18 cellular contexts compared by ENCODE assay signal in genomic region chr15:99668533-99669182, GRCh38.
DNase-seq lines count a peak whose midpoint lies in the region; ATAC-seq and TF ChIP-seq lines count a peak whose summit lies in the region.
"Had no signal": no experiment of that assay in that cellular context is flagged by ENCODE, and none has a peak within 500 bp of the region (broad histone marks: within the 10 kb centered on the region; RNA-seq: fewer than 3 reads in every experiment).

No MANE protein-coding gene starts in this region.

- no peak for TF ChIP-seq POLR2A in body of pancreas (IDR thresholded peaks at IDR 0.05)
- no peak for TF ChIP-seq POLR2A in tibial nerve (IDR thresholded peaks at IDR 0.05)

- H3K4me1 ChIP-seq in body of pancreas (peaks cover 17% of the 10 kb centered on the region), right cardiac atrium (ENCODE audit: control insufficient read depth, insufficient read depth, low read length) (peaks cover 4% of the 10 kb centered on the region), tibial nerve (peaks cover 0 to 3% (median 0%) of the 10 kb centered on the region in 4 donors)
- no peaks in the 10 kb centered on the region for H3K4me1 ChIP-seq in naive thymus-derived CD4-positive, alpha-beta T cell (ENCODE audit: control insufficient read depth in 2 of 2, insufficient read depth in 2 of 2, low read length in 2 of 2)
- H3K4me1 ChIP-seq: Caco-2, HAP-1 had no signal

- POLR2A ChIA-PET in naive thymus-derived CD4-positive, alpha-beta T cell (lab: Charles Lee) = interaction anchor here (0.6 to 1.0 kb wide), 2 partner anchors 21 to 23 kb away, joined by 3 read pairs; no protein-coding TSS in a partner anchor
- POLR2A ChIA-PET in activated CD4-positive, alpha-beta T cell treated with anti-CD3 and anti-CD28 coated beads for 36 hours (lab: Charles Lee) = no interaction called here
- POLR2A ChIA-PET in activated CD4-positive, alpha-beta T cell treated with anti-CD3 and anti-CD28 coated beads, Interleukin-2, amount 10 ng/mL, durations not matched to agents 7 days and 5 days (lab: Charles Lee) = no interaction called here

- ATAC-seq in body of pancreas (peak; percentile 47), right cardiac atrium (peak in 1 of 2 donors; percentile 60)
- ATAC-seq in naive thymus-derived CD4-positive, alpha-beta T cell = no peak
- no peak for ATAC-seq in activated CD4-positive, alpha-beta T cell treated with anti-CD3 and anti-CD28 coated beads for 36 hours
- ATAC-seq: GM12878 had no signal

- H3K27ac ChIP-seq in 22Rv1 (peak overlapping the region; percentile 0; the same call in 1 of the 2 replicates), body of pancreas (no peak overlapping the region), right cardiac atrium (ENCODE audit: low read length) (peak overlapping the region; percentile 64), tibial nerve (no peak overlapping the region)
- no peak overlapping the region for H3K27ac ChIP-seq in naive thymus-derived CD4-positive, alpha-beta T cell (ENCODE audit: low read depth, low read length)
- H3K27ac ChIP-seq: HL-60, KMS-11 had no signal

- H3K9me3 Mint-ChIP-seq in naive thymus-derived CD4-positive, alpha-beta T cell = peaks cover 0 to 11% (median 0%) of the 10 kb centered on the region in 11 donors
- H3K9me3 Mint-ChIP-seq in activated CD4-positive, alpha-beta T cell treated with anti-CD3 and anti-CD28 coated beads for 36 hours (ENCODE audit: low read depth) = no peaks in the 10 kb centered on the region
- peaks cover 3% of the 10 kb centered on the region for H3K9me3 Mint-ChIP-seq in activated CD4-positive, alpha-beta T cell treated with anti-CD3 and anti-CD28 coated beads, Interleukin-2, amount 10 ng/mL, durations not matched to agents 7 days and 5 days

- peak overlapping the region in 6 of 9 donors; percentile 14 to 86 (median 56) for H3K27ac Mint-ChIP-seq in naive thymus-derived CD4-positive, alpha-beta T cell
- H3K27ac Mint-ChIP-seq in activated CD4-positive, alpha-beta T cell treated with anti-CD3 and anti-CD28 coated beads for 36 hours = no peak overlapping the region
- H3K27ac Mint-ChIP-seq in activated CD4-positive, alpha-beta T cell treated with anti-CD3 and anti-CD28 coated beads, Interleukin-2, amount 10 ng/mL, durations not matched to agents 7 days and 5 days = no peak overlapping the region

- H3K4me3 Mint-ChIP-seq in naive thymus-derived CD4-positive, alpha-beta T cell = no peak overlapping the region
- no peak overlapping the region for H3K4me3 Mint-ChIP-seq in activated CD4-positive, alpha-beta T cell treated with anti-CD3 and anti-CD28 coated beads for 36 hours
- no peak overlapping the region for H3K4me3 Mint-ChIP-seq in activated CD4-positive, alpha-beta T cell treated with anti-CD3 and anti-CD28 coated beads, Interleukin-2, amount 10 ng/mL, durations not matched to agents 7 days and 5 days

- H3K36me3 ChIP-seq in body of pancreas (replicated peaks in 1 of 2; ENCODE audit: insufficient read depth in 1 of 2, low read depth in 2 of 2) (peaks cover 0 to 2% of the 10 kb centered on the region in 2 donors), tibial nerve (peaks cover 0 to 9% (median 0%) of the 10 kb centered on the region in 3 donors)
- no peaks in the 10 kb centered on the region for H3K36me3 ChIP-seq in naive thymus-derived CD4-positive, alpha-beta T cell (ENCODE audit: control insufficient read depth in 2 of 3, insufficient read depth in 3 of 3, low read length in 3 of 3)
- H3K36me3 ChIP-seq: HAP-1 had no signal

- H3K9me3 ChIP-seq in body of pancreas = no peaks in the 10 kb centered on the region
- no peaks in the 10 kb centered on the region for H3K9me3 ChIP-seq in right cardiac atrium (ENCODE audit: control insufficient read depth, low read length)
- H3K9me3 ChIP-seq in naive thymus-derived CD4-positive, alpha-beta T cell (ENCODE audit: control insufficient read depth in 2 of 3, low read length in 3 of 3) = no peaks in the 10 kb centered on the region
- no peaks in the 10 kb centered on the region for H3K9me3 ChIP-seq in tibial nerve
- H3K9me3 ChIP-seq: Caco-2, HAP-1, MG63 had no signal

- H3K27me3 ChIP-seq in body of pancreas = no peaks in the 10 kb centered on the region
- no peaks in the 10 kb centered on the region for H3K27me3 ChIP-seq in right cardiac atrium (ENCODE audit: control insufficient read depth, insufficient read depth)
- H3K27me3 ChIP-seq in naive thymus-derived CD4-positive, alpha-beta T cell (ENCODE audit: control insufficient read depth in 2 of 2, insufficient read depth in 2 of 2, low read length in 2 of 2) = no peaks in the 10 kb centered on the region
- H3K27me3 ChIP-seq in tibial nerve = no peaks in the 10 kb centered on the region
- H3K27me3 ChIP-seq: MG63 had no signal

- H3K4me3 ChIP-seq in body of pancreas = no peak overlapping the region
- no peak overlapping the region for H3K4me3 ChIP-seq in right cardiac atrium (ENCODE audit: low read length)
- no peak overlapping the region for H3K4me3 ChIP-seq in naive thymus-derived CD4-positive, alpha-beta T cell (ENCODE audit: low read length)
- no peak overlapping the region for H3K4me3 ChIP-seq in tibial nerve
- H3K4me3 ChIP-seq: GM12878, HAP-1, MG63 had no signal

- peak in 1 of 4 donors; percentile 37 for DNase-seq in body of pancreas
- no peak for DNase-seq in right cardiac atrium
- no peak for DNase-seq in naive thymus-derived CD4-positive, alpha-beta T cell
- no peak for DNase-seq in activated CD4-positive, alpha-beta T cell treated with anti-CD3 and anti-CD28 coated beads, Interleukin-2, amount 50 U/mL, for 4 hours
- DNase-seq in activated CD4-positive, alpha-beta T cell treated with anti-CD3 and anti-CD28 coated beads for 36 hours = no peak
- DNase-seq in tibial nerve (ENCODE audit: low spot score in 2 of 2) = no peak
- no peak for DNase-seq in activated CD4-positive, alpha-beta T cell treated with anti-CD3 and anti-CD28 coated beads, Interleukin-2, amount 10 ng/mL, durations not matched to agents 7 days and 5 days
- DNase-seq: Caco-2, MG63, NCI-H1092 treated with DMSO at 0.1 percent for 48 hours, NCI-H1694, NCI-H345, NCI-H526 treated with DMSO at 0.1 percent for 48 hours had no signal

- CTCF ChIA-PET in naive thymus-derived CD4-positive, alpha-beta T cell (lab: Charles Lee) = no interaction called here
- CTCF ChIA-PET in activated CD4-positive, alpha-beta T cell treated with anti-CD3 and anti-CD28 coated beads for 36 hours (lab: Charles Lee) = interaction anchor here (1.0 to 1.4 kb wide), 3 partner anchors 9 to 35 kb away, joined by 3 to 5 read pairs (median 5); no protein-coding TSS in a partner anchor
- CTCF ChIA-PET in activated CD4-positive, alpha-beta T cell treated with anti-CD3 and anti-CD28 coated beads, Interleukin-2, amount 10 ng/mL, durations not matched to agents 7 days and 5 days (lab: Charles Lee) = interaction anchor here (1.1 kb wide), 1 partner anchor 36 kb away, joined by 4 read pairs; no protein-coding TSS in a partner anchor

- intact Hi-C loops in body of pancreas (cut with DNase I) = no loop called here
- intact Hi-C loops in right cardiac atrium (cut with DNase I) = no loop called here
- intact Hi-C loops in naive thymus-derived CD4-positive, alpha-beta T cell (cut with micrococcal nuclease) = no loop called here
- intact Hi-C loops in activated CD4-positive, alpha-beta T cell treated with anti-CD3 and anti-CD28 coated beads for 36 hours (cut with DNase I, micrococcal nuclease) = no loop called here

- H3K4me1 Mint-ChIP-seq in naive thymus-derived CD4-positive, alpha-beta T cell = peaks cover 0 to 6% (median 0%) of the 10 kb centered on the region in 7 donors
- no peaks in the 10 kb centered on the region for H3K4me1 Mint-ChIP-seq in activated CD4-positive, alpha-beta T cell treated with anti-CD3 and anti-CD28 coated beads for 36 hours
- H3K4me1 Mint-ChIP-seq in activated CD4-positive, alpha-beta T cell treated with anti-CD3 and anti-CD28 coated beads, Interleukin-2, amount 10 ng/mL, durations not matched to agents 7 days and 5 days = no peaks in the 10 kb centered on the region

- TF ChIP-seq EP300 in tibial nerve (IDR thresholded peaks at IDR 0.05) = no peak

- H3K36me3 Mint-ChIP-seq in naive thymus-derived CD4-positive, alpha-beta T cell = peaks cover 0 to 47% (median 29%) of the 10 kb centered on the region in 5 donors
- H3K36me3 Mint-ChIP-seq in activated CD4-positive, alpha-beta T cell treated with anti-CD3 and anti-CD28 coated beads for 36 hours (ENCODE audit: low read depth) = peaks cover 23% of the 10 kb centered on the region
- H3K36me3 Mint-ChIP-seq in activated CD4-positive, alpha-beta T cell treated with anti-CD3 and anti-CD28 coated beads, Interleukin-2, amount 10 ng/mL, durations not matched to agents 7 days and 5 days (ENCODE audit: low read depth) = peaks cover 25% of the 10 kb centered on the region

- WGBS in body of pancreas, 2 donors = 24 to 42% methylated on average over 2 of the region's 2 CpGs
- WGBS in right cardiac atrium = 69% methylated on average over 2 of the region's 2 CpGs
- WGBS in tibial nerve, 2 donors = 92 to 93% methylated on average over 2 of the region's 2 CpGs

- no peaks in the 10 kb centered on the region for H3K27me3 Mint-ChIP-seq in naive thymus-derived CD4-positive, alpha-beta T cell
- H3K27me3 Mint-ChIP-seq in activated CD4-positive, alpha-beta T cell treated with anti-CD3 and anti-CD28 coated beads for 36 hours = no peaks in the 10 kb centered on the region
- H3K27me3 Mint-ChIP-seq in activated CD4-positive, alpha-beta T cell treated with anti-CD3 and anti-CD28 coated beads, Interleukin-2, amount 10 ng/mL, durations not matched to agents 7 days and 5 days = no peaks in the 10 kb centered on the region

- TF ChIP-seq CTCF in 22Rv1 (IDR thresholded peaks at IDR 0.05) (no peak), body of pancreas (IDR thresholded peaks at IDR 0.05) (no peak), tibial nerve (IDR thresholded peaks at IDR 0.05) (no peak)

Comparison
In these comparisons a context has a peak if more than half of its experiments do, and no peak if none do; other contexts are left out.
1. H3K27ac ChIP-seq: peak in 22Rv1 (single experiment) and right cardiac atrium (single experiment); none in body of pancreas (0 of 4), naive thymus-derived CD4-positive, alpha-beta T cell (single experiment) and tibial nerve (0 of 4).
2. H3K27ac Mint-ChIP-seq: peak in naive thymus-derived CD4-positive, alpha-beta T cell (6 of 9); none in activated CD4-positive, alpha-beta T cell treated with anti-CD3 and anti-CD28 coated beads for 36 hours (single experiment) and activated CD4-positive, alpha-beta T cell treated with anti-CD3 and anti-CD28 coated beads, Interleukin-2, amount 10 ng/mL, durations not matched to agents 7 days and 5 days (single experiment).